1 cellular context compared by ENCODE assay signal in genomic region chr20:62014889-62015375, GRCh38.
TF ChIP-seq lines count a peak whose summit lies in the region.

No MANE protein-coding gene starts in this region.

TF ChIP-seq in H1, 55 proteins besides CTCF, POLR2A, EP300 and RAD21:
- TF ChIP-seq SP4 (IDR thresholded peaks at IDR 0.05; ENCODE audit: low read length) (no peak), TAF7 (optimal IDR thresholded peaks at IDR 0.05; ENCODE audit: borderline replicate concordance, low read depth, low read length) (no peak), GTF2F1 (IDR thresholded peaks at IDR 0.05; ENCODE audit: borderline replicate concordance, low read depth, low read length) (no peak), RFX5 (IDR thresholded peaks at IDR 0.05; ENCODE audit: borderline replicate concordance, low read depth, low read length) (no peak), TBP (IDR thresholded peaks at IDR 0.05; ENCODE audit: low read depth, low read length) (no peak), SUZ12 (IDR thresholded peaks at IDR 0.05; ENCODE audit: low read length) (no peak), EGR1 (IDR thresholded peaks at IDR 0.05; ENCODE audit: borderline replicate concordance, low read depth, low read length) (no peak), MAFK (IDR thresholded peaks at IDR 0.05; ENCODE audit: low read depth, low read length) (no peak), CBX5 (IDR thresholded peaks at IDR 0.05; ENCODE audit: low read depth, low read length) (no peak), JUN (IDR thresholded peaks at IDR 0.05; ENCODE audit: low read depth, low read length) (no peak), YY1 (IDR thresholded peaks at IDR 0.05; ENCODE audit: low read depth, low read length) (no peak), JUND (IDR thresholded peaks at IDR 0.05; ENCODE audit: low read length) (no peak), TCF12 (IDR thresholded peaks at IDR 0.05; ENCODE audit: low read depth, low read length) (no peak), EZH2 (IDR thresholded peaks at IDR 0.05; ENCODE audit: low read depth, low read length, severe bottlenecking) (no peak), SRF (IDR thresholded peaks at IDR 0.05; ENCODE audit: low read depth, low read length) (no peak), HDAC6 (IDR thresholded peaks at IDR 0.05; ENCODE audit: low read depth, low read length) (no peak)
- TF ChIP-seq, protein P1, sequence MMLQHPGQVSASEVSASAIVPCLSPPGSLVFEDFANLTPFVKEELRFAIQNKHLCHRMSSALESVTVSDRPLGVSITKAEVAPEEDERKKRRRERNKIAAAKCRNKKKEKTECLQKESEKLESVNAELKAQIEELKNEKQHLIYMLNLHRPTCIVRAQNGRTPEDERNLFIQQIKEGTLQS (IDR thresholded peaks at IDR 0.05; ENCODE audit: insufficient read depth, low read depth, low read length), result no peak
- TF ChIP-seq, protein P2, sequence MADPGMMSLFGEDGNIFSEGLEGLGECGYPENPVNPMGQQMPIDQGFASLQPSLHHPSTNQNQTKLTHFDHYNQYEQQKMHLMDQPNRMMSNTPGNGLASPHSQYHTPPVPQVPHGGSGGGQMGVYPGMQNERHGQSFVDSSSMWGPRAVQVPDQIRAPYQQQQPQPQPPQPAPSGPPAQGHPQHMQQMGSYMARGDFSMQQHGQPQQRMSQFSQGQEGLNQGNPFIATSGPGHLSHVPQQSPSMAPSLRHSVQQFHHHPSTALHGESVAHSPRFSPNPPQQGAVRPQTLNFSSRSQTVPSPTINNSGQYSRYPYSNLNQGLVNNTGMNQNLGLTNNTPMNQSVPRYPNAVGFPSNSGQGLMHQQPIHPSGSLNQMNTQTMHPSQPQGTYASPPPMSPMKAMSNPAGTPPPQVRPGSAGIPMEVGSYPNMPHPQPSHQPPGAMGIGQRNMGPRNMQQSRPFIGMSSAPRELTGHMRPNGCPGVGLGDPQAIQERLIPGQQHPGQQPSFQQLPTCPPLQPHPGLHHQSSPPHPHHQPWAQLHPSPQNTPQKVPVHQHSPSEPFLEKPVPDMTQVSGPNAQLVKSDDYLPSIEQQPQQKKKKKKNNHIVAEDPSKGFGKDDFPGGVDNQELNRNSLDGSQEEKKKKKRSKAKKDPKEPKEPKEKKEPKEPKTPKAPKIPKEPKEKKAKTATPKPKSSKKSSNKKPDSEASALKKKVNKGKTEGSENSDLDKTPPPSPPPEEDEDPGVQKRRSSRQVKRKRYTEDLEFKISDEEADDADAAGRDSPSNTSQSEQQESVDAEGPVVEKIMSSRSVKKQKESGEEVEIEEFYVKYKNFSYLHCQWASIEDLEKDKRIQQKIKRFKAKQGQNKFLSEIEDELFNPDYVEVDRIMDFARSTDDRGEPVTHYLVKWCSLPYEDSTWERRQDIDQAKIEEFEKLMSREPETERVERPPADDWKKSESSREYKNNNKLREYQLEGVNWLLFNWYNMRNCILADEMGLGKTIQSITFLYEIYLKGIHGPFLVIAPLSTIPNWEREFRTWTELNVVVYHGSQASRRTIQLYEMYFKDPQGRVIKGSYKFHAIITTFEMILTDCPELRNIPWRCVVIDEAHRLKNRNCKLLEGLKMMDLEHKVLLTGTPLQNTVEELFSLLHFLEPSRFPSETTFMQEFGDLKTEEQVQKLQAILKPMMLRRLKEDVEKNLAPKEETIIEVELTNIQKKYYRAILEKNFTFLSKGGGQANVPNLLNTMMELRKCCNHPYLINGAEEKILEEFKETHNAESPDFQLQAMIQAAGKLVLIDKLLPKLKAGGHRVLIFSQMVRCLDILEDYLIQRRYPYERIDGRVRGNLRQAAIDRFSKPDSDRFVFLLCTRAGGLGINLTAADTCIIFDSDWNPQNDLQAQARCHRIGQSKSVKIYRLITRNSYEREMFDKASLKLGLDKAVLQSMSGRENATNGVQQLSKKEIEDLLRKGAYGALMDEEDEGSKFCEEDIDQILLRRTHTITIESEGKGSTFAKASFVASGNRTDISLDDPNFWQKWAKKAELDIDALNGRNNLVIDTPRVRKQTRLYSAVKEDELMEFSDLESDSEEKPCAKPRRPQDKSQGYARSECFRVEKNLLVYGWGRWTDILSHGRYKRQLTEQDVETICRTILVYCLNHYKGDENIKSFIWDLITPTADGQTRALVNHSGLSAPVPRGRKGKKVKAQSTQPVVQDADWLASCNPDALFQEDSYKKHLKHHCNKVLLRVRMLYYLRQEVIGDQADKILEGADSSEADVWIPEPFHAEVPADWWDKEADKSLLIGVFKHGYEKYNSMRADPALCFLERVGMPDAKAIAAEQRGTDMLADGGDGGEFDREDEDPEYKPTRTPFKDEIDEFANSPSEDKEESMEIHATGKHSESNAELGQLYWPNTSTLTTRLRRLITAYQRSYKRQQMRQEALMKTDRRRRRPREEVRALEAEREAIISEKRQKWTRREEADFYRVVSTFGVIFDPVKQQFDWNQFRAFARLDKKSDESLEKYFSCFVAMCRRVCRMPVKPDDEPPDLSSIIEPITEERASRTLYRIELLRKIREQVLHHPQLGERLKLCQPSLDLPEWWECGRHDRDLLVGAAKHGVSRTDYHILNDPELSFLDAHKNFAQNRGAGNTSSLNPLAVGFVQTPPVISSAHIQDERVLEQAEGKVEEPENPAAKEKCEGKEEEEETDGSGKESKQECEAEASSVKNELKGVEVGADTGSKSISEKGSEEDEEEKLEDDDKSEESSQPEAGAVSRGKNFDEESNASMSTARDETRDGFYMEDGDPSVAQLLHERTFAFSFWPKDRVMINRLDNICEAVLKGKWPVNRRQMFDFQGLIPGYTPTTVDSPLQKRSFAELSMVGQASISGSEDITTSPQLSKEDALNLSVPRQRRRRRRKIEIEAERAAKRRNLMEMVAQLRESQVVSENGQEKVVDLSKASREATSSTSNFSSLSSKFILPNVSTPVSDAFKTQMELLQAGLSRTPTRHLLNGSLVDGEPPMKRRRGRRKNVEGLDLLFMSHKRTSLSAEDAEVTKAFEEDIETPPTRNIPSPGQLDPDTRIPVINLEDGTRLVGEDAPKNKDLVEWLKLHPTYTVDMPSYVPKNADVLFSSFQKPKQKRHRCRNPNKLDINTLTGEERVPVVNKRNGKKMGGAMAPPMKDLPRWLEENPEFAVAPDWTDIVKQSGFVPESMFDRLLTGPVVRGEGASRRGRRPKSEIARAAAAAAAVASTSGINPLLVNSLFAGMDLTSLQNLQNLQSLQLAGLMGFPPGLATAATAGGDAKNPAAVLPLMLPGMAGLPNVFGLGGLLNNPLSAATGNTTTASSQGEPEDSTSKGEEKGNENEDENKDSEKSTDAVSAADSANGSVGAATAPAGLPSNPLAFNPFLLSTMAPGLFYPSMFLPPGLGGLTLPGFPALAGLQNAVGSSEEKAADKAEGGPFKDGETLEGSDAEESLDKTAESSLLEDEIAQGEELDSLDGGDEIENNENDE (IDR thresholded peaks at IDR 0.05; ENCODE audit: insufficient replicate concordance, low read length), result no peak
